ENCODE assay signal across 33 cellular contexts in the genomic region with DNA sequence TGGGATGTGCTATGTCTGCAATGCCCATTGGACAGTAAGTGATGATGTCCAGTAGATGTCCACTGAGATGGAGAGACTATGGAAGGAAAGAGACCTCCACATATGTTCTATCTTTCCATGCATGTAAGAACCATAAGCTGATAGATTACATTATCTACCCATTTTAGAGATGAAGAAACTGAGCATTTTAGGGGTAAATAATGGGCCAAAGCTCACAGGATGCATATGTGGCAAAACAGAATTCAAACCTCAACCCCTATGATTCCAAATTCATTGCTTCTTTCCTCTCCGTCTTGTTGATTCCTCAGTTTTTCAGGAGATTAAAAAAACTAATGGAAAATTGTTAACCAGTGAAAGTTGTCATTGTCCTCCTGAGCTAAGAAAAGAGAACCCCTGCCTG.
"Had no signal": no experiment of that assay in that cellular context is flagged by ENCODE, and none has a peak within 500 bp of the region (broad histone marks: within the 10 kb centered on the region; RNA-seq: fewer than 3 reads in every experiment).

No MANE protein-coding gene starts in this region.

- H3K27ac ChIP-seq: adrenal gland, body of pancreas, esophagus muscularis mucosa, foreskin keratinocyte, gastrocnemius medialis, heart left ventricle had no signal

- H3K36me3 Mint-ChIP-seq: activated CD4-positive, alpha-beta memory T cell treated with anti-CD3 and anti-CD28 coated beads for 36 hours; activated CD8-positive, alpha-beta memory T cell treated with anti-CD3 and anti-CD28 coated beads, Interleukin-2, amount 10 ng/mL, durations not matched to agents 7 days and 5 days had no signal

- ATAC-seq: activated CD8-positive, alpha-beta memory T cell treated with anti-CD3 and anti-CD28 coated beads, Interleukin-2, amount 10 ng/mL, durations not matched to agents 7 days and 5 days; activated CD8-positive, alpha-beta T cell treated with anti-CD3 and anti-CD28 coated beads, Interleukin-2, amount 10 ng/mL, durations not matched to agents 7 days and 5 days; body of pancreas; effector memory CD8-positive, alpha-beta T cell; gastrocnemius medialis; heart left ventricle; T-helper 17 cell had no signal

- H3K4me3 Mint-ChIP-seq: activated CD4-positive, alpha-beta memory T cell treated with anti-CD3 and anti-CD28 coated beads for 36 hours; activated CD4-positive, alpha-beta T cell treated with anti-CD3 and anti-CD28 coated beads for 36 hours; activated CD4-positive, alpha-beta T cell treated with anti-CD3 and anti-CD28 coated beads, Interleukin-2, amount 10 ng/mL, durations not matched to agents 24 days and 14 days; activated CD8-positive, alpha-beta memory T cell treated with anti-CD3 and anti-CD28 coated beads, Interleukin-2, amount 10 ng/mL, durations not matched to agents 7 days and 5 days; activated CD8-positive, alpha-beta T cell treated with anti-CD3 and anti-CD28 coated beads, Interleukin-2, amount 10 ng/mL, durations not matched to agents 7 days and 5 days; activated naive CD4-positive, alpha-beta T cell treated with anti-CD3 and anti-CD28 coated beads for 36 hours; activated naive CD4-positive, alpha-beta T cell treated with anti-CD3 and anti-CD28 coated beads, Interleukin-2, amount 50 U/mL, for 24 hours; activated T-helper 1 cell treated with anti-CD3 and anti-CD28 coated beads, Interleukin-12 subunit alpha, Interleukin-12 subunit beta, Interleukin-2, Interleukin-4 antibody, amounts not matched to agents 30 ng/mL and 10 ng/mL and 1 ng/mL, durations not matched to agents 14 hours and 24 hours and 36 hours; effector memory CD8-positive, alpha-beta T cell; T-helper 17 cell; T-helper 2 cell treated with Interferon-gamma antibody and Interleukin-4, amounts not matched to agents 5 μg/mL and 100 μg/mL, for 36 hours had no signal

- DNase-seq: activated CD4-positive, alpha-beta memory T cell treated with anti-CD3 and anti-CD28 coated beads for 36 hours; activated CD4-positive, alpha-beta T cell treated with anti-CD3 and anti-CD28 coated beads for 36 hours; activated CD4-positive, alpha-beta T cell treated with anti-CD3 and anti-CD28 coated beads, Interleukin-2, amount 10 ng/mL, durations not matched to agents 24 days and 14 days; activated CD4-positive, CD25-positive, alpha-beta regulatory T cell; activated CD4-positive, CD25-positive, alpha-beta regulatory T cell treated with anti-CD3 and anti-CD28 coated beads, Interleukin-2, amount 50 U/mL, for 72 hours; activated CD8-positive, alpha-beta memory T cell treated with anti-CD3 and anti-CD28 coated beads, Interleukin-2, amount 10 ng/mL, durations not matched to agents 7 days and 5 days; activated CD8-positive, alpha-beta memory T cell treated with anti-CD3 and anti-CD28 coated beads, Interleukin-2, amount 50 U/mL, for 4 hours; activated CD8-positive, alpha-beta T cell treated with anti-CD3 and anti-CD28 coated beads, Interleukin-2, amount 10 ng/mL, durations not matched to agents 7 days and 5 days; activated effector memory CD4-positive, alpha-beta T cell treated with anti-CD3 and anti-CD28 coated beads, Interleukin-2, amount 50 U/mL, for 16 hours; activated naive CD4-positive, alpha-beta T cell treated with anti-CD3 and anti-CD28 coated beads for 36 hours; activated T-cell treated with anti-CD3 and anti-CD28 coated beads, Interleukin-2, amount 50 U/mL, for 1 hour; activated T-cell treated with anti-CD3 and anti-CD28 coated beads, Interleukin-2, amount 50 U/mL, for 48 hours; amygdala; aorta; body of pancreas; caudate nucleus; cortex of kidney; dermis blood vessel endothelial cell; effector CD4-positive, alpha-beta T cell; effector memory CD8-positive, alpha-beta T cell; erythroblast; gastrocnemius medialis; glutamatergic neuron; heart left ventricle; T-helper 1 cell; T-helper 17 cell had no signal

- H3K9me3 Mint-ChIP-seq: activated CD4-positive, alpha-beta memory T cell treated with anti-CD3 and anti-CD28 coated beads for 36 hours; activated CD4-positive, alpha-beta T cell treated with anti-CD3 and anti-CD28 coated beads, Interleukin-2, amount 10 ng/mL, durations not matched to agents 24 days and 14 days; activated naive CD4-positive, alpha-beta T cell treated with anti-CD3 and anti-CD28 coated beads for 36 hours; activated naive CD4-positive, alpha-beta T cell treated with anti-CD3 and anti-CD28 coated beads, Interleukin-2, amount 50 U/mL, for 24 hours; activated T-helper 1 cell treated with anti-CD3 and anti-CD28 coated beads, Interleukin-12 subunit alpha, Interleukin-12 subunit beta, Interleukin-2, Interleukin-4 antibody, amounts not matched to agents 30 ng/mL and 10 ng/mL and 1 ng/mL, durations not matched to agents 14 hours and 24 hours and 36 hours; activated T-helper 2 cell treated with anti-CD3 and anti-CD28 coated beads, Interferon-gamma antibody, Interleukin-2, Interleukin-4, amounts not matched to agents 10 μg/mL and 5 μg/mL and 100 μg/mL, durations not matched to agents 14 hours and 24 hours and 36 hours; effector memory CD8-positive, alpha-beta T cell; T-helper 2 cell treated with Interferon-gamma antibody and Interleukin-4, amounts not matched to agents 5 μg/mL and 100 μg/mL, for 36 hours had no signal

- H3K4me1 Mint-ChIP-seq: activated CD8-positive, alpha-beta memory T cell treated with anti-CD3 and anti-CD28 coated beads, Interleukin-2, amount 10 ng/mL, durations not matched to agents 7 days and 5 days had no signal

- H3K27ac Mint-ChIP-seq: activated CD4-positive, alpha-beta memory T cell treated with anti-CD3 and anti-CD28 coated beads for 36 hours; activated CD4-positive, alpha-beta T cell treated with anti-CD3 and anti-CD28 coated beads for 36 hours; activated CD4-positive, alpha-beta T cell treated with anti-CD3 and anti-CD28 coated beads, Interleukin-2, amount 10 ng/mL, durations not matched to agents 24 days and 14 days; activated CD8-positive, alpha-beta memory T cell treated with anti-CD3 and anti-CD28 coated beads, Interleukin-2, amount 10 ng/mL, durations not matched to agents 7 days and 5 days; activated CD8-positive, alpha-beta T cell treated with anti-CD3 and anti-CD28 coated beads, Interleukin-2, amount 10 ng/mL, durations not matched to agents 7 days and 5 days; activated naive CD4-positive, alpha-beta T cell treated with anti-CD3 and anti-CD28 coated beads for 36 hours; activated naive CD4-positive, alpha-beta T cell treated with anti-CD3 and anti-CD28 coated beads, Interleukin-2, amount 50 U/mL, for 24 hours; activated T-helper 1 cell treated with anti-CD3 and anti-CD28 coated beads, Interleukin-12 subunit alpha, Interleukin-12 subunit beta, Interleukin-2, Interleukin-4 antibody, amounts not matched to agents 30 ng/mL and 10 ng/mL and 1 ng/mL, durations not matched to agents 14 hours and 24 hours and 36 hours; activated T-helper 2 cell treated with anti-CD3 and anti-CD28 coated beads, Interferon-gamma antibody, Interleukin-2, Interleukin-4, amounts not matched to agents 10 μg/mL and 5 μg/mL and 100 μg/mL, durations not matched to agents 14 hours and 24 hours and 36 hours; effector memory CD8-positive, alpha-beta T cell; T-helper 17 cell; T-helper 2 cell treated with Interferon-gamma antibody and Interleukin-4, amounts not matched to agents 5 μg/mL and 100 μg/mL, for 36 hours had no signal

- H3K27me3 Mint-ChIP-seq: activated CD4-positive, alpha-beta memory T cell treated with anti-CD3 and anti-CD28 coated beads for 36 hours; activated CD4-positive, alpha-beta T cell treated with anti-CD3 and anti-CD28 coated beads for 36 hours; activated CD4-positive, alpha-beta T cell treated with anti-CD3 and anti-CD28 coated beads, Interleukin-2, amount 10 ng/mL, durations not matched to agents 24 days and 14 days; activated naive CD4-positive, alpha-beta T cell treated with anti-CD3 and anti-CD28 coated beads, Interleukin-2, amount 50 U/mL, for 24 hours; T-helper 17 cell had no signal
